1 cellular context compared by ENCODE assay signal in the genomic region with DNA sequence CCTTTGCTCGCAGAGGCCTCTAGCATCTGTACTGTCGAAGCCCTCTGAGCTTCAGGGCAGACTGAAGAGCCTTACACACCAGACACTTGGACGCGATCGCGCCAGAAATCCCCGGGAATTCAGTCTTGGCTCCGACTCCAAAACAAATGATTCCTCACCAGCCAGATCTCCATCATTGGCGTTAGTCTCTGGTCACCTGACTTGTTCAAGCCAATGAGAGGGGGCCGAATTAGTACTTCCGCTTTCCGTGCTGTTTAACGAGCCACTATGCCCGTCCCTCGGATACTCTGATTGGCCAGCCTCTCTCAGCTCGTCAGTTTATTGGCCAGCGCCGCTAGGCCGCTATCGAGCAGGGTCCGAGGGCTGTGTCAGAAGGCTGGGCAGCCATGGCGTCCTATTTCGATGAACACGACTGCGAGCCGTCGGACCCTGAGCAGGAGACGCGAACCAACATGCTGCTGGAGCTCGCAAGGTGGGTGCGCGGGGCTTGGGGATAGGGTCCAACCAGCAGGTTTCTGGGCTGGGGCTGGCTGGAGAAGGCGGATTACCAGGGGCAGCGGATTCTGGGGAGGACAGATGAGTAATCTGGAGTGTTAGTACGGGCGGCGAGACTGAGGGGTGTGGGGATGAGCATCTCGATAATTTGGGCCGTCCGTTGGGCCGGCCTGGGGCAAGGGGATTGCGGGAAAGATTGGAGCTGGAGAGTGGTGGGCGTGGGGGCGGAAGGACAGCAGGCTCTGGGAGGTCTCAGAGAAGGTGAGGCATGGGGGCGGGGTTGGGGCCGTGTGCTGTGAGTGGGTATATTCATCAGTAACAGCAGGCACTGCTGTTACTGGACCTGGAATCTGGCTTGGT.
A peak's percentile ranks its signal among the peaks of the same experiment; 100 is the strongest.
TF ChIP-seq lines count a peak whose summit lies in the region.

A gene with protein sequence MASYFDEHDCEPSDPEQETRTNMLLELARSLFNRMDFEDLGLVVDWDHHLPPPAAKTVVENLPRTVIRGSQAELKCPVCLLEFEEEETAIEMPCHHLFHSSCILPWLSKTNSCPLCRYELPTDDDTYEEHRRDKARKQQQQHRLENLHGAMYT (plus strand): TSS at position 368 of the 855 bp plus-strand sequence. CDS start 19 bp downstream, at position 387.

TF ChIP-seq in K562, 482 proteins besides CTCF, POLR2A, EP300 and RAD21 (continued from another document and continues in another):
- no peak for TF ChIP-seq RERE (CRISPR knock-in tag; IDR thresholded peaks at IDR 0.05; ENCODE audit: borderline replicate concordance)
- no peak for TF ChIP-seq ZNF589 (CRISPR knock-in tag; IDR thresholded peaks at IDR 0.05; ENCODE audit: low read depth)
- TF ChIP-seq ID3 (CRISPR knock-in tag; IDR thresholded peaks at IDR 0.05): no peak
- TF ChIP-seq ID3 (tag; IDR thresholded peaks at IDR 0.05): no peak
- peak; percentile 75 for TF ChIP-seq SAP30 (IDR thresholded peaks at IDR 0.05; ENCODE audit: borderline replicate concordance, insufficient read depth, low read depth, low read length, poor library complexity, severe bottlenecking)
- TF ChIP-seq GMEB1 (CRISPR knock-in tag; IDR thresholded peaks at IDR 0.05): no peak
- peak; percentile 51 for TF ChIP-seq NFIC (IDR thresholded peaks at IDR 0.05)
- TF ChIP-seq NR3C1 (CRISPR knock-in tag; IDR thresholded peaks at IDR 0.05): no peak
- TF ChIP-seq MTA1 (IDR thresholded peaks at IDR 0.05; ENCODE audit: borderline replicate concordance): no peak
- TF ChIP-seq, protein P1, sequence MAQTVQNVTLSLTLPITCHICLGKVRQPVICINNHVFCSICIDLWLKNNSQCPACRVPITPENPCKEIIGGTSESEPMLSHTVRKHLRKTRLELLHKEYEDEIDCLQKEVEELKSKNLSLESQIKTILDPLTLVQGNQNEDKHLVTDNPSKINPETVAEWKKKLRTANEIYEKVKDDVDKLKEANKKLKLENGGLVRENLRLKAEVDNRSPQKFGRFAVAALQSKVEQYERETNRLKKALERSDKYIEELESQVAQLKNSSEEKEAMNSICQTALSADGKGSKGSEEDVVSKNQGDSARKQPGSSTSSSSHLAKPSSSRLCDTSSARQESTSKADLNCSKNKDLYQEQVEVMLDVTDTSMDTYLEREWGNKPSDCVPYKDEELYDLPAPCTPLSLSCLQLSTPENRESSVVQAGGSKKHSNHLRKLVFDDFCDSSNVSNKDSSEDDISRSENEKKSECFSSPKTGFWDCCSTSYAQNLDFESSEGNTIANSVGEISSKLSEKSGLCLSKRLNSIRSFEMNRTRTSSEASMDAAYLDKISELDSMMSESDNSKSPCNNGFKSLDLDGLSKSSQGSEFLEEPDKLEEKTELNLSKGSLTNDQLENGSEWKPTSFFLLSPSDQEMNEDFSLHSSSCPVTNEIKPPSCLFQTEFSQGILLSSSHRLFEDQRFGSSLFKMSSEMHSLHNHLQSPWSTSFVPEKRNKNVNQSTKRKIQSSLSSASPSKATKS (CRISPR knock-in tag; IDR thresholded peaks at IDR 0.05): no peak
- no peak for TF ChIP-seq JUND (IDR thresholded peaks at IDR 0.05; ENCODE audit: borderline replicate concordance, low read depth, low read length)
- TF ChIP-seq JUND (tag; IDR thresholded peaks at IDR 0.05; ENCODE audit: borderline replicate concordance, low read depth, low read length): no peak; the same call in 2 of the 3 replicates
- TF ChIP-seq ZNF395 (CRISPR knock-in tag; IDR thresholded peaks at IDR 0.05): no peak
- TF ChIP-seq CHD4 (IDR thresholded peaks at IDR 0.05; ENCODE audit: insufficient read depth, insufficient replicate concordance, low read depth, low read length, poor library complexity, severe bottlenecking): no peak
- TF ChIP-seq ARID2 (IDR thresholded peaks at IDR 0.05): no peak
- TF ChIP-seq TCF7L2 (IDR thresholded peaks at IDR 0.05; ENCODE audit: low read depth, low read length): no peak
- TF ChIP-seq RFX7 (CRISPR knock-in tag; IDR thresholded peaks at IDR 0.05): no peak
- no peak for TF ChIP-seq ARID3B (CRISPR knock-in tag; IDR thresholded peaks at IDR 0.05; ENCODE audit: borderline replicate concordance)
- peak in 1 of 2 experiments; percentile 12 for TF ChIP-seq AFF1 (IDR thresholded peaks at IDR 0.05; ENCODE audit: low read depth in 1 of 2, partially characterized antibody in 2 of 2)
- no peak for TF ChIP-seq ZNF324 (CRISPR knock-in tag; IDR thresholded peaks at IDR 0.05)
- no peak for TF ChIP-seq ZC3H11A (IDR thresholded peaks at IDR 0.05; ENCODE audit: low read depth, low read length)
- TF ChIP-seq VEZF1 (CRISPR knock-in tag; IDR thresholded peaks at IDR 0.05): 0 out of 2 replicates have a peak, but pooled peaks have one; percentile 34
- no peak for TF ChIP-seq CGGBP1 (CRISPR knock-in tag; IDR thresholded peaks at IDR 0.05)
- no peak for TF ChIP-seq POLR3G (IDR thresholded peaks at IDR 0.05; ENCODE audit: extremely low read depth, insufficient read length, insufficient replicate concordance)
- peak; percentile 41 for TF ChIP-seq BRD9 (IDR thresholded peaks at IDR 0.05; ENCODE audit: low read depth, partially characterized antibody)
- no peak for TF ChIP-seq FOXJ2 (tag; IDR thresholded peaks at IDR 0.05)
